ENCODE assay signal across 22 cellular contexts in the genomic region with DNA sequence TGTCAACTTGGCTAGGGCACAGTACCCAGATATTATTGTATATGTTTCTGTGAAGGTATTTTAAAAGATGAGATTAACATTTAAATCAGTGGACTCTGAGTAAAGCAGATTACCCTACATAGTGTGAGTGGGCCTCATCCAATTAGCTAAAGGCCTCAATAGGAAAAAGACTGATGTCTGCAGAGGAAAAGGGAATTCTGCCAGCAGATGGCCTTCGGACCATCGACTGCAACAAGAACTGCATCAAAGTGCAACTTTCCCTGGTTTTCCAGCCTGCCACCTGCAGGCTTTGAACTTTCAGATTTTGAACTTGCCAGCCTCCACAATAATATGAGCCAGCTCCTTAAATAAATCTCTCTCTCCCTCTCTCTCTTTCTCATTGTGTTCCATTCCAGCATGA.
A peak's percentile ranks its signal among the peaks of the same experiment; 100 is the strongest.
DNase-seq lines count a peak whose midpoint lies in the region; ATAC-seq and TF ChIP-seq lines count a peak whose summit lies in the region.
"Had no signal": no experiment of that assay in that cellular context is flagged by ENCODE, and none has a peak within 500 bp of the region (broad histone marks: within the 10 kb centered on the region; RNA-seq: fewer than 3 reads in every experiment).

No MANE protein-coding gene starts in this region.

- H3K4me1 Mint-ChIP-seq in GM23338, result peaks cover 39% of the 10 kb centered on the region
- no peaks in the 10 kb centered on the region for H3K4me1 Mint-ChIP-seq in T-cell
- H3K4me1 Mint-ChIP-seq: CD4-positive, CD25-positive, alpha-beta regulatory T cell had no signal

- H4K20me1 ChIP-seq in GM23338 (replicated peaks; ENCODE audit: insufficient read depth) (no peaks in the 10 kb centered on the region), GM23248 (ENCODE audit: insufficient read depth) (no peaks in the 10 kb centered on the region)
- H4K20me1 ChIP-seq: BLaER1 had no signal

- H3K27ac Mint-ChIP-seq in GM23338 (no peak overlapping the region), T-cell (no peak overlapping the region)
- H3K27ac Mint-ChIP-seq: CD4-positive, CD25-positive, alpha-beta regulatory T cell had no signal

- H3K36me3 ChIP-seq in GM23338 (ENCODE audit: insufficient read depth) (no peaks in the 10 kb centered on the region), SJCRH30 (no peaks in the 10 kb centered on the region), GM23248 (ENCODE audit: low read depth) (no peaks in the 10 kb centered on the region)
- H3K36me3 ChIP-seq: BLaER1, MG63 had no signal

- H3K4me3 Mint-ChIP-seq in GM23338 (no peak overlapping the region), T-cell (no peak overlapping the region)
- H3K4me3 Mint-ChIP-seq: CD4-positive, CD25-positive, alpha-beta regulatory T cell had no signal

- POLR2A ChIA-PET in T-cell (lab: Charles Lee), result no interaction called here

- H3K4me1 ChIP-seq in GM23338 (ENCODE audit: insufficient read depth) (peaks cover 20% of the 10 kb centered on the region), SJCRH30 (peaks cover 30% of the 10 kb centered on the region), GM23248 (ENCODE audit: insufficient read depth) (no peaks in the 10 kb centered on the region)
- H3K4me1 ChIP-seq: BLaER1 had no signal

- ATAC-seq in GM23338 (no peak), T-cell (replicated peaks in 1 of 4) (no peak), HG03520 (IDR thresholded peaks at IDR 0.05; ENCODE audit: unreplicated experiment) (no peak)

- TF ChIP-seq CTCF in GM23338 (conservative IDR thresholded peaks at IDR 0.05; ENCODE audit: low read depth in 2 of 2), result peak in 1 of 2 experiments; percentile 47; a peak in 2 of 4 replicates

- in situ Hi-C loops in GM23248 (cut with MboI), result no loop called here

- no peak overlapping the region for H3K27ac ChIP-seq in GM23338 (ENCODE audit: low read depth)
- peak overlapping the region; percentile 70 for H3K27ac ChIP-seq in SJCRH30
- no peak overlapping the region for H3K27ac ChIP-seq in GM23248
- H3K27ac ChIP-seq: BLaER1 had no signal

- H2AFZ ChIP-seq in GM23338, result no peak overlapping the region
- no peak overlapping the region for H2AFZ ChIP-seq in GM23248

- H3K9ac ChIP-seq in GM23248, result no peak overlapping the region
- H3K9ac ChIP-seq: BLaER1, SK-N-SH had no signal

- H3K4me3 ChIP-seq in GM23338 (no peak overlapping the region), SJCRH30 (no peak overlapping the region), GM23248 (no peak overlapping the region)
- H3K4me3 ChIP-seq: BLaER1, MG63 had no signal

- DNase-seq in GM23338 (ENCODE audit: low spot score) (peak; percentile 20), NCI-H146 (lab: John Stamatoyannopoulos, UW) (peak; percentile 45), SJCRH30 (peak in 1 of 2 experiments; percentile 60), iPS DF 4.7 (ENCODE audit: extremely low read depth, low spot score) (peak; percentile 16), T-cell (no peak), GM23248 (no peak)
- DNase-seq in stimulated activated CD8-positive, alpha-beta memory T cell treated with anti-CD3 and anti-CD28 coated beads, Interleukin-4, amount 100 ng/mL, for 48 hours, result no peak
- DNase-seq: CD4-positive, CD25-positive, alpha-beta regulatory T cell; IMR-90; KG1; MG63; NCI-H1105 treated with DMSO at 0.1 percent for 48 hours; NCI-H1694 treated with DMSO at 0.1 percent for 48 hours; NCI-H2081; NCI-H2171; NCI-H226; NCI-H510A; SIG-M5; SK-N-SH; SW 1271 had no signal

- no peaks in the 10 kb centered on the region for H3K79me2 ChIP-seq in GM23338 (replicated peaks; ENCODE audit: insufficient read depth)
- H3K79me2 ChIP-seq in GM23248 (ENCODE audit: insufficient read depth), result no peaks in the 10 kb centered on the region

- peaks cover 14% of the 10 kb centered on the region; the same call in 1 of the 2 replicates for H3K27me3 ChIP-seq in GM23338 (ENCODE audit: insufficient read depth)
- no peaks in the 10 kb centered on the region for H3K27me3 ChIP-seq in SJCRH30
- H3K27me3 ChIP-seq in GM23248 (replicated peaks; ENCODE audit: insufficient read depth), result no peaks in the 10 kb centered on the region
- H3K27me3 ChIP-seq: BLaER1, MG63 had no signal

- CTCF ChIA-PET in T-cell (lab: Charles Lee), result no interaction called here

- H3K9me3 ChIP-seq in SJCRH30 (replicated peaks) (no peaks in the 10 kb centered on the region), GM23248 (ENCODE audit: low read depth) (no peaks in the 10 kb centered on the region)
- H3K9me3 ChIP-seq: BLaER1, MG63, SK-N-SH had no signal

- 7 to 16% methylated on average over 2 of the region's 2 CpGs for WGBS in GM23248 (ENCODE audit: low coverage in 1 of 2, low lambda C conversion rate in 2 of 2, missing lambda C conversion rate in 2 of 2), 2 experiments

- H3F3A ChIP-seq in GM23338 (replicated peaks; ENCODE audit: low read depth) (no peaks in the 10 kb centered on the region), GM23248 (ENCODE audit: insufficient read depth) (no peaks in the 10 kb centered on the region)

- H3K9me3 Mint-ChIP-seq in GM23338, result no peaks in the 10 kb centered on the region; the same call in 1 of the 3 replicates
- H3K9me3 Mint-ChIP-seq in T-cell, result peaks cover 0 to 10% (median 4%) of the 10 kb centered on the region in 3 donors

- H3K9me2 ChIP-seq in GM23338 (ENCODE audit: insufficient read depth), result no peaks in the 10 kb centered on the region
- no peaks in the 10 kb centered on the region for H3K9me2 ChIP-seq in GM23248 (ENCODE audit: insufficient read depth)
- H3K9me2 ChIP-seq: SK-N-SH had no signal

- no peak overlapping the region for H3K4me2 ChIP-seq in GM23338
- no peak overlapping the region for H3K4me2 ChIP-seq in GM23248 (ENCODE audit: unreplicated experiment)
- H3K4me2 ChIP-seq: BLaER1, SK-N-SH had no signal

- H3K27me3 Mint-ChIP-seq in GM23338 (ENCODE audit: insufficient read depth, low read depth, poor library complexity), result peaks cover 5% of the 10 kb centered on the region
- H3K27me3 Mint-ChIP-seq in T-cell, result peaks cover 0 to 3% of the 10 kb centered on the region in 2 donors
- H3K27me3 Mint-ChIP-seq: CD4-positive, CD25-positive, alpha-beta regulatory T cell had no signal

- H3K36me3 Mint-ChIP-seq in GM23338 (ENCODE audit: low read depth) (no peaks in the 10 kb centered on the region; the same call in 2 of the 3 replicates), T-cell (no peaks in the 10 kb centered on the region)
- H3K36me3 Mint-ChIP-seq: CD4-positive, CD25-positive, alpha-beta regulatory T cell had no signal

TF ChIP-seq in GM23338, 12 proteins besides CTCF, POLR2A, EP300 and RAD21 (continues in another document):
- TF ChIP-seq, protein P1, sequence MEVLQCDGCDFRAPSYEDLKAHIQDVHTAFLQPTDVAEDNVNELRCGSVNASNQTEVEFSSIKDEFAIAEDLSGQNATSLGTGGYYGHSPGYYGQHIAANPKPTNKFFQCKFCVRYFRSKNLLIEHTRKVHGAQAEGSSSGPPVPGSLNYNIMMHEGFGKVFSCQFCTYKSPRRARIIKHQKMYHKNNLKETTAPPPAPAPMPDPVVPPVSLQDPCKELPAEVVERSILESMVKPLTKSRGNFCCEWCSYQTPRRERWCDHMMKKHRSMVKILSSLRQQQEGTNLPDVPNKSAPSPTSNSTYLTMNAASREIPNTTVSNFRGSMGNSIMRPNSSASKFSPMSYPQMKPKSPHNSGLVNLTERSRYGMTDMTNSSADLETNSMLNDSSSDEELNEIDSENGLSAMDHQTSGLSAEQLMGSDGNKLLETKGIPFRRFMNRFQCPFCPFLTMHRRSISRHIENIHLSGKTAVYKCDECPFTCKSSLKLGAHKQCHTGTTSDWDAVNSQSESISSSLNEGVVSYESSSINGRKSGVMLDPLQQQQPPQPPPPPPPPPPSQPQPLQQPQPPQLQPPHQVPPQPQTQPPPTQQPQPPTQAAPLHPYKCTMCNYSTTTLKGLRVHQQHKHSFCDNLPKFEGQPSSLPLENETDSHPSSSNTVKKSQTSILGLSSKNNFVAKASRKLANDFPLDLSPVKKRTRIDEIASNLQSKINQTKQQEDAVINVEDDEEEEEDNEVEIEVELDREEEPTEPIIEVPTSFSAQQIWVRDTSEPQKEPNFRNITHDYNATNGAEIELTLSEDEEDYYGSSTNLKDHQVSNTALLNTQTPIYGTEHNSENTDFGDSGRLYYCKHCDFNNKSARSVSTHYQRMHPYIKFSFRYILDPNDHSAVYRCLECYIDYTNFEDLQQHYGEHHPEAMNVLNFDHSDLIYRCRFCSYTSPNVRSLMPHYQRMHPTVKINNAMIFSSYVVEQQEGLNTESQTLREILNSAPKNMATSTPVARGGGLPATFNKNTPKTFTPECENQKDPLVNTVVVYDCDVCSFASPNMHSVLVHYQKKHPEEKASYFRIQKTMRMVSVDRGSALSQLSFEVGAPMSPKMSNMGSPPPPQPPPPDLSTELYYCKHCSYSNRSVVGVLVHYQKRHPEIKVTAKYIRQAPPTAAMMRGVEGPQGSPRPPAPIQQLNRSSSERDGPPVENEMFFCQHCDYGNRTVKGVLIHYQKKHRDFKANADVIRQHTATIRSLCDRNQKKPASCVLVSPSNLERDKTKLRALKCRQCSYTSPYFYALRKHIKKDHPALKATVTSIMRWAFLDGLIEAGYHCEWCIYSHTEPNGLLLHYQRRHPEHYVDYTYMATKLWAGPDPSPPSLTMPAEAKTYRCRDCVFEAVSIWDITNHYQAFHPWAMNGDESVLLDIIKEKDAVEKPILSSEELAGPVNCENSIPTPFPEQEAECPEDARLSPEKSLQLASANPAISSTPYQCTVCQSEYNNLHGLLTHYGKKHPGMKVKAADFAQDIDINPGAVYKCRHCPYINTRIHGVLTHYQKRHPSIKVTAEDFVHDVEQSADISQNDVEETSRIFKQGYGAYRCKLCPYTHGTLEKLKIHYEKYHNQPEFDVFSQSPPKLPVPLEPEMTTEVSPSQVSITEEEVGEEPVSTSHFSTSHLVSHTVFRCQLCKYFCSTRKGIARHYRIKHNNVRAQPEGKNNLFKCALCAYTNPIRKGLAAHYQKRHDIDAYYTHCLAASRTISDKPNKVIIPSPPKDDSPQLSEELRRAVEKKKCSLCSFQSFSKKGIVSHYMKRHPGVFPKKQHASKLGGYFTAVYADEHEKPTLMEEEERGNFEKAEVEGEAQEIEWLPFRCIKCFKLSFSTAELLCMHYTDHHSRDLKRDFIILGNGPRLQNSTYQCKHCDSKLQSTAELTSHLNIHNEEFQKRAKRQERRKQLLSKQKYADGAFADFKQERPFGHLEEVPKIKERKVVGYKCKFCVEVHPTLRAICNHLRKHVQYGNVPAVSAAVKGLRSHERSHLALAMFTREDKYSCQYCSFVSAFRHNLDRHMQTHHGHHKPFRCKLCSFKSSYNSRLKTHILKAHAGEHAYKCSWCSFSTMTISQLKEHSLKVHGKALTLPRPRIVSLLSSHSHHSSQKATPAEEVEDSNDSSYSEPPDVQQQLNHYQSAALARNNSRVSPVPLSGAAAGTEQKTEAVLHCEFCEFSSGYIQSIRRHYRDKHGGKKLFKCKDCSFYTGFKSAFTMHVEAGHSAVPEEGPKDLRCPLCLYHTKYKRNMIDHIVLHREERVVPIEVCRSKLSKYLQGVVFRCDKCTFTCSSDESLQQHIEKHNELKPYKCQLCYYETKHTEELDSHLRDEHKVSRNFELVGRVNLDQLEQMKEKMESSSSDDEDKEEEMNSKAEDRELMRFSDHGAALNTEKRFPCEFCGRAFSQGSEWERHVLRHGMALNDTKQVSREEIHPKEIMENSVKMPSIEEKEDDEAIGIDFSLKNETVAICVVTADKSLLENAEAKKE (CRISPR knock-in tag; IDR thresholded peaks at IDR 0.05), result no peak
- no peak for TF ChIP-seq STAT1 (IDR thresholded peaks at IDR 0.05; ENCODE audit: unreplicated experiment)

Comparison
In these comparisons a context has a peak if more than half of its experiments do, and no peak if none do; other contexts are left out.
1. DNase-seq: peak in GM23338 (single experiment), NCI-H146 (single experiment) and iPS DF 4.7 (single experiment); none in T-cell (0 of 34), GM23248 (single experiment) and stimulated activated CD8-positive, alpha-beta memory T cell treated with anti-CD3 and anti-CD28 coated beads, Interleukin-4, amount 100 ng/mL, for 48 hours (single experiment).